In the genomic region with DNA sequence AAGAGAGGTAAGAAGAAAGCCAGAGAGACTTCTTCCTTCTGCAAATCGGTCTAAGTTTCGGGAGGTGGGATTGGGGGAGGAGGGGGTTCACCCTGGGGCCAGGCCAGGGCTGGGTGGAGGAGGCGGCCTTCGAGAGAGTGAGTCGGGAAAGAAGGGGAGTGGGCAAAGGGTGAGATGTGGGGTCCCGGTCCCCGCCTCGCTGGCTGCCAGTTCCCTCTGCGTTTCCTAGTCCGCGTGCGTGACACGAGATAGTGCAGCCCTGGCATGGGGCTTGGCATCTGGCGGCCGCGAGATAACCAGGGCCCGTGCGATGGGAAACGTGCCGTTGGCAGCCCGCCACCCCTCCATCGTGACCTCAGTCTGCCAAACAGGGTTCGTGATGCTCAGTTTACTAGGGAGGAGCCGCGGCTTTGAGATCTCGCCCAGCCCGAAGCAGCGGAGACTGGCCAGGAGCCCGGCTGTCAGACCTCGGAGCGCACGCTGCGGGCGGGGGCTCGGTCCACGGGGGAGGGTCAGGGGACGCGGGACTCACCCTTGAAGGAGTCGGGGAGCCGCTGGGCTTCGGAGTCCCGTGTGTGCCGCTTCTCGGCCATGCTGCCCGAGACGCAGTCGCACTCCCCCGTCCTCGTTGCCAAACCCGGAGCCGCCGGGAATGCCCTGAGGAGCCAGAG, we compare ENCODE assay signal across 8 cellular contexts. TPM values are rescaled to one million over a fixed set of nuclear protein-coding genes. Genes with fewer than 3 reads are reported as not detected.
A peak's percentile ranks its signal among the peaks of the same experiment; 100 is the strongest.
DNase-seq lines count a peak whose midpoint lies in the region; ATAC-seq and TF ChIP-seq lines count a peak whose summit lies in the region.

A gene with protein sequence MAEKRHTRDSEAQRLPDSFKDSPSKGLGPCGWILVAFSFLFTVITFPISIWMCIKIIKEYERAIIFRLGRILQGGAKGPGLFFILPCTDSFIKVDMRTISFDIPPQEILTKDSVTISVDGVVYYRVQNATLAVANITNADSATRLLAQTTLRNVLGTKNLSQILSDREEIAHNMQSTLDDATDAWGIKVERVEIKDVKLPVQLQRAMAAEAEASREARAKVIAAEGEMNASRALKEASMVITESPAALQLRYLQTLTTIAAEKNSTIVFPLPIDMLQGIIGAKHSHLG (minus strand): TSS at position 656 of the 671 bp plus-strand sequence. CDS start 63 bp downstream, at position 593.

- no peak for TF ChIP-seq CTCF in AG04450 (IDR thresholded peaks at IDR 0.05; ENCODE audit: low read depth, low read length)
- no peak for TF ChIP-seq CTCF in heart left ventricle (IDR thresholded peaks at IDR 0.05)

- H3K9me3 ChIP-seq in AG04450 (ENCODE audit: control insufficient read depth, insufficient read depth, low read length), result peaks cover 9% of the 10 kb centered on the region
- H3K9me3 ChIP-seq in heart left ventricle, result no peaks in the 10 kb centered on the region

- peak within 1 kb of the TSS; percentile 99 for H3K27ac Mint-ChIP-seq in activated naive CD8-positive, alpha-beta T cell treated with anti-CD3 and anti-CD28 coated beads, Interleukin-2, amount 10 ng/mL, durations not matched to agents 7 days and 5 days

- CTCF ChIA-PET in AG04450 (lab: Charles Lee), result interaction anchor here (0.6 to 1.3 kb wide), 2 partner anchors 37 to 50 kb away, joined by 4 to 6 read pairs; no protein-coding TSS in a partner anchor

- TF ChIP-seq POLR2A in heart left ventricle (IDR thresholded peaks at IDR 0.05), result peak; percentile 94 to 100

- no peaks in the 10 kb centered on the region for H3K9me3 Mint-ChIP-seq in activated naive CD8-positive, alpha-beta T cell treated with anti-CD3 and anti-CD28 coated beads, Interleukin-2, amount 10 ng/mL, durations not matched to agents 7 days and 5 days

- ATAC-seq in GM18519 (IDR thresholded peaks at IDR 0.05; ENCODE audit: low FRiP score, unreplicated experiment), result peak; percentile 34
- ATAC-seq in HG03025 (IDR thresholded peaks at IDR 0.05; ENCODE audit: low FRiP score, unreplicated experiment), result peak; percentile 58
- ATAC-seq in activated naive CD8-positive, alpha-beta T cell treated with anti-CD3 and anti-CD28 coated beads, Interleukin-2, amount 10 ng/mL, durations not matched to agents 7 days and 5 days (ENCODE audit: low read depth), result peak; percentile 65
- peak; percentile 63 to 86 (median 74) for ATAC-seq in heart left ventricle

- intact Hi-C loops in heart left ventricle (cut with DNase I), result loop anchor here in 6 of 10 donors (1.0 to 5.0 kb wide), 5 partner anchors 19 to 92 kb away; no protein-coding TSS in a partner anchor

- no peaks in the 10 kb centered on the region for H3K27me3 ChIP-seq in AG04450 (ENCODE audit: control insufficient read depth, insufficient read depth, low read length)
- H3K27me3 ChIP-seq in heart left ventricle, result no peaks in the 10 kb centered on the region

- peak within 1 kb of the TSS; percentile 92 for H3K4me3 Mint-ChIP-seq in activated naive CD8-positive, alpha-beta T cell treated with anti-CD3 and anti-CD28 coated beads, Interleukin-2, amount 10 ng/mL, durations not matched to agents 7 days and 5 days

- peaks cover 0 to 22% (median 13%) of the 10 kb centered on the region in 9 donors for H3K36me3 ChIP-seq in heart left ventricle

- H3K4me1 ChIP-seq in heart left ventricle, result peaks cover 12 to 78% (median 69%) of the 10 kb centered on the region in 12 donors

- H3K27ac ChIP-seq in AG04450 (ENCODE audit: low read depth, low read length) (peak within 1 kb of the TSS; percentile 87), heart left ventricle (peak within 1 kb of the TSS; percentile 91 to 99 (median 96))

- WGBS in heart left ventricle, 4 donors, result 0 to 1% (median 0%) methylated on average over 25 to 52 of the region's 52 CpGs

- DNase-seq in AG04450 (ENCODE audit: low read depth, low spot score) (peak; percentile 63), OCI-M1 (lab: John Stamatoyannopoulos, UW) (peak; percentile 94), heart left ventricle (peak; percentile 89 to 95 (median 93)), renal cortical epithelial cell (ENCODE audit: low read depth) (peak; percentile 31), UCSD-AML1 (lab: John Stamatoyannopoulos, UW; ENCODE audit: unreplicated experiment) (no peak)
- no peak for DNase-seq in activated naive CD8-positive, alpha-beta T cell treated with anti-CD3 and anti-CD28 coated beads, Interleukin-2, amount 10 ng/mL, durations not matched to agents 7 days and 5 days

- peaks cover 41% of the 10 kb centered on the region for H3K4me1 Mint-ChIP-seq in activated naive CD8-positive, alpha-beta T cell treated with anti-CD3 and anti-CD28 coated beads, Interleukin-2, amount 10 ng/mL, durations not matched to agents 7 days and 5 days

- POLR2A ChIA-PET in AG04450 (lab: Yijun Ruan, JAX), result interaction anchor here (0.7 to 1.4 kb wide), 6 partner anchors 9 to 399 kb away, joined by 3 to 8 read pairs (median 4); no protein-coding TSS in a partner anchor
- POLR2A ChIA-PET in activated naive CD8-positive, alpha-beta T cell treated with anti-CD3 and anti-CD28 coated beads, Interleukin-2, amount 10 ng/mL, durations not matched to agents 7 days and 5 days (lab: Charles Lee), result interaction anchor here (1.4 to 1.6 kb wide), 2 partner anchors 11 to 16 kb away, joined by 8 to 9 read pairs; no protein-coding TSS in a partner anchor

- H3K36me3 Mint-ChIP-seq in activated naive CD8-positive, alpha-beta T cell treated with anti-CD3 and anti-CD28 coated beads, Interleukin-2, amount 10 ng/mL, durations not matched to agents 7 days and 5 days, result peaks cover 20% of the 10 kb centered on the region

- no peaks in the 10 kb centered on the region for H3K27me3 Mint-ChIP-seq in activated naive CD8-positive, alpha-beta T cell treated with anti-CD3 and anti-CD28 coated beads, Interleukin-2, amount 10 ng/mL, durations not matched to agents 7 days and 5 days

- peak within 1 kb of the TSS; percentile 81 for H3K4me3 ChIP-seq in AG04450 (ENCODE audit: low read depth, low read length)
- H3K4me3 ChIP-seq in heart left ventricle, result peak within 1 kb of the TSS; percentile 19 to 88 (median 78)

RNA-seq across cellular contexts. Expression of the gene that starts here (rescaled TPM):
- polyA plus RNA-seq in AG04450 (2011; rRNA removed), result 405 and 510 TPM in 2 replicates
- 192 and 228 TPM in 2 replicates for polyA minus RNA-seq in AG04450 (2011; rRNA and poly(A)+ RNA removed)
- total RNA-seq in activated naive CD8-positive, alpha-beta T cell treated with anti-CD3 and anti-CD28 coated beads, Interleukin-2, amount 10 ng/mL, durations not matched to agents 7 days and 5 days, result 10 to 100 TPM; 87.4 to 95.4 TPM
- total RNA-seq in heart left ventricle, result 100 to 1,000 TPM; 125 to 239 (median 154) TPM
- polyA plus RNA-seq in heart left ventricle, result 100 to 1,000 TPM; 129 to 148 TPM
- total RNA-seq in renal cortical epithelial cell, result 61.8 and 67.6 TPM in 2 replicates

Comparison
In these comparisons a context has a peak if more than half of its experiments do, and no peak if none do; other contexts are left out.
1. DNase-seq: peak in AG04450 (single experiment), OCI-M1 (single experiment), heart left ventricle (5 of 5) and renal cortical epithelial cell (single experiment); none in activated naive CD8-positive, alpha-beta T cell treated with anti-CD3 and anti-CD28 coated beads, Interleukin-2, amount 10 ng/mL, durations not matched to agents 7 days and 5 days (single experiment) and UCSD-AML1 (single experiment).
2. Peak in every context shown above with its lines, with median percentiles within 50 percentile points of each other: ATAC-seq.